In the genomic region with DNA sequence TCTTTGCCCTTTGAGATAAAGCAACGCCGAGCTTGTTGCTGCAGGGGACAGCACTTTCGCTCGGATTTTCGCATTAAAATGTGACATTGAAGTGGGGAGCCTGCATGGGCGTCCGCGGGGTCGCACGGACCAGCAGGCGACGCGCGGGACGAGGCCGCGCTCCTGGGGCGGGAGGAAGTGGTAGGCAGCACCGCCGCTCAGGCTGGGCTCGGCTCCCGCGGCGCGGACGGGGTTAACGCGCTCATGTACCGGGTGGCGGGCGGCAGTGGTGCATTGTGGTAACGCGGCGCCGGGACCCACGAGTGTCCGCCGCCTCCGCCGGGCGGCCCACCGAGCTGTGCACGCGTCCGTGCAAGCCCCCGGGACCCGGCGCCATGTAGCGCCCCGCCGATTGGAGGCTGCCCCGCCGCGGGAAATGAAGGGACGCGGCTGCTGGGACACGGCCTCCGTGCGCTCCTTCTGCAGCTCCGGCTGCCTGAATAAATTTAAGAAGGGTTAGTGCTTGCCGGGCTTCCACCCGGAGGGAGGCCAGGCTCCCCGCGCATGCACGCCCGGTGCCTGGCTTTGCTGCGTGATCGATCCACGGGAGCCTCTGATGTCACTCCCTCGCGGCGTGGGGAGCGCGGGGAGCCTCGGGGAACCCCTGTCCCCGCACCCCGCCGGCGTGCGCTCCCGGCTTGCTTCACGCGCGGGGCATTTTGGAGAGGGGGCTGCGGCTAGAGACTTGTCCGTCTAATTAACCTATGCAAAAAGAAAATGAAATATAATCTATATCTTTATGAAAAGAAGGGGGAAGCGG, we compare ENCODE assay signal across 9 cellular contexts.
DNase-seq lines count a peak whose midpoint lies in the region; ATAC-seq and TF ChIP-seq lines count a peak whose summit lies in the region.
"Had no signal": no experiment of that assay in that cellular context is flagged by ENCODE, and none has a peak within 500 bp of the region (broad histone marks: within the 10 kb centered on the region; RNA-seq: fewer than 3 reads in every experiment).

No MANE protein-coding gene starts in this region.

- H3K9me3 ChIP-seq in right lobe of liver (no peaks in the 10 kb centered on the region), vagina (no peaks in the 10 kb centered on the region), OCI-LY7 (ENCODE audit: low read length) (no peaks in the 10 kb centered on the region)

- no peak overlapping the region for H2AFZ ChIP-seq in OCI-LY7 (ENCODE audit: low read length)

- H3K4me1 ChIP-seq in right lobe of liver (peaks cover 0 to 9% (median 2%) of the 10 kb centered on the region in 4 donors), vagina (peaks cover 10% of the 10 kb centered on the region), OCI-LY7 (ENCODE audit: insufficient read depth, low read length, poor library complexity, severe bottlenecking) (no peaks in the 10 kb centered on the region)

- H3K79me2 ChIP-seq in OCI-LY7 (ENCODE audit: insufficient read depth, low read depth, low read length) = no peaks in the 10 kb centered on the region

- CTCF ChIA-PET in OCI-LY7 (lab: Charles Lee; ENCODE audit: unreplicated experiment) = no interaction called here

- TF ChIP-seq POLR2A in right lobe of liver (IDR thresholded peaks at IDR 0.05) (no peak), vagina (IDR thresholded peaks at IDR 0.05) (no peak), GM18505 (IDR thresholded peaks at IDR 0.05; ENCODE audit: borderline replicate concordance, extremely low read depth, insufficient read depth, insufficient read length) (no peak)

- BruUV-seq in OCI-LY7 (replicated peaks; lab: Mats Ljungman, UMichigan) = no TSS peak

- no peak for TF ChIP-seq CTCF in right lobe of liver (IDR thresholded peaks at IDR 0.05)
- TF ChIP-seq CTCF in vagina (IDR thresholded peaks at IDR 0.05) = no peak
- no peak for TF ChIP-seq CTCF in OCI-LY7 (conservative IDR thresholded peaks at IDR 0.05; ENCODE audit: low read length)

- POLR2A ChIA-PET in OCI-LY7 (lab: Charles Lee) = no interaction called here

- no peaks in the 10 kb centered on the region for H3K9me2 ChIP-seq in OCI-LY7 (ENCODE audit: insufficient read depth, low read length)

- H3K4me3 ChIP-seq in right lobe of liver (peak overlapping the region; percentile 14 to 48 (median 41)), vagina (peak overlapping the region; percentile 23 to 26), OCI-LY7 (ENCODE audit: low read depth, low read length, poor library complexity, severe bottlenecking) (no peak overlapping the region)

- ATAC-seq in right lobe of liver (peak; percentile 22 to 47 (median 26)), GM18505 (IDR thresholded peaks at IDR 0.05; ENCODE audit: unreplicated experiment) (no peak), HG02798 (IDR thresholded peaks at IDR 0.05; ENCODE audit: poor library complexity, unreplicated experiment) (no peak)
- ATAC-seq: natural killer cell treated with Interleukin-12 subunit alpha and Interleukin-12 subunit beta and Interleukin-15 and Interleukin-18, amount 100 ng/mL, for 72 hours had no signal

- intact Hi-C loops in right lobe of liver (cut with DNase I) = no loop called here
- intact Hi-C loops in vagina (cut with DNase I) = no loop called here
- intact Hi-C loops in OCI-LY7 (cut with micrococcal nuclease; ENCODE audit: unreplicated experiment) = no loop called here

- no peaks in the 10 kb centered on the region for H4K20me1 ChIP-seq in OCI-LY7 (ENCODE audit: insufficient read depth, low read length)

- H3K27me3 ChIP-seq in right lobe of liver (peaks cover 0 to 12% of the 10 kb centered on the region in 2 donors), vagina (no peaks in the 10 kb centered on the region)

- no peak overlapping the region for H3K4me2 ChIP-seq in OCI-LY7 (ENCODE audit: low read length)

- WGBS in right lobe of liver (ENCODE audit: insufficient coverage, low coverage, low lambda C conversion rate, missing lambda C conversion rate) = 5% methylated on average over 14 of the region's 87 CpGs

- H3K27ac ChIP-seq in right lobe of liver = no peak overlapping the region
- no peak overlapping the region for H3K27ac ChIP-seq in vagina
- no peak overlapping the region for H3K27ac ChIP-seq in OCI-LY7 (ENCODE audit: low read depth, low read length, poor library complexity, severe bottlenecking)

- DNase-seq in stimulated activated CD4-positive, alpha-beta T cell treated with anti-CD3 and anti-CD28 coated beads, Interleukin-15, amount 100 ng/mL, for 24 hours = peak; percentile 42
- DNase-seq in stimulated activated CD4-positive, alpha-beta T cell treated with anti-CD3 and anti-CD28 coated beads, Interleukin-4, amount 100 ng/mL, for 24 hours = no peak
- DNase-seq in dermis blood vessel endothelial cell (peak; percentile 35), right lobe of liver (no peak), vagina (ENCODE audit: extremely low spot score in 2 of 2) (no peak), OCI-LY7 (ENCODE audit: low spot score) (no peak)

- H3K36me3 ChIP-seq in right lobe of liver = no peaks in the 10 kb centered on the region
- no peaks in the 10 kb centered on the region for H3K36me3 ChIP-seq in vagina
- no peaks in the 10 kb centered on the region for H3K36me3 ChIP-seq in OCI-LY7 (ENCODE audit: insufficient read depth, low read length)

Comparison
In these comparisons a context has a peak if more than half of its experiments do, and no peak if none do; other contexts are left out.
1. DNase-seq: peak in stimulated activated CD4-positive, alpha-beta T cell treated with anti-CD3 and anti-CD28 coated beads, Interleukin-15, amount 100 ng/mL, for 24 hours (single experiment) and dermis blood vessel endothelial cell (single experiment); none in stimulated activated CD4-positive, alpha-beta T cell treated with anti-CD3 and anti-CD28 coated beads, Interleukin-4, amount 100 ng/mL, for 24 hours (single experiment), right lobe of liver (0 of 3), vagina (0 of 2) and OCI-LY7 (single experiment).
2. ATAC-seq: peak in right lobe of liver (4 of 4); none in GM18505 (single experiment) and HG02798 (single experiment).